21 cellular contexts compared by ENCODE assay signal in genomic region chr11:69380451-69380901, GRCh38.
DNase-seq lines count a peak whose midpoint lies in the region; ATAC-seq and TF ChIP-seq lines count a peak whose summit lies in the region.
"Had no signal": no experiment of that assay in that cellular context is flagged by ENCODE, and none has a peak within 500 bp of the region (broad histone marks: within the 10 kb centered on the region; RNA-seq: fewer than 3 reads in every experiment).

No MANE protein-coding gene starts in this region.

- H4K8ac ChIP-seq in neuronal stem cell (ENCODE audit: low read depth, low read length) = no peak overlapping the region

- no peaks in the 10 kb centered on the region for H3K79me1 ChIP-seq in neuronal stem cell (ENCODE audit: low read depth, low read length)

- no peak for ATAC-seq in right cardiac atrium
- ATAC-seq in upper lobe of right lung = no peak
- ATAC-seq: lower lobe of right lung had no signal

- TF ChIP-seq CTCF in right atrium auricular region (IDR thresholded peaks at IDR 0.05) (no peak), ascending aorta (IDR thresholded peaks at IDR 0.05) (no peak), upper lobe of right lung (IDR thresholded peaks at IDR 0.05) (no peak)

- H3K14ac ChIP-seq in neuronal stem cell (ENCODE audit: low read length) = peak overlapping the region; percentile 31

- intact Hi-C loops in right cardiac atrium (cut with DNase I) (no loop called here), ascending aorta (cut with DNase I) (no loop called here), upper lobe of right lung (cut with DNase I) (no loop called here)

- WGBS in right cardiac atrium = 82% methylated on average over 20 of the region's 20 CpGs
- no CpG with 5 or more reads among the region's 20 CpGs for WGBS in neuronal stem cell (ENCODE audit: extremely low coverage in 2 of 2, insufficient read length in 2 of 2, insufficient replicate concordance in 1 of 2), 2 donors

- H3K4me3 ChIP-seq in right cardiac atrium (ENCODE audit: low read length) (no peak overlapping the region), right atrium auricular region (no peak overlapping the region), ascending aorta (no peak overlapping the region), neuronal stem cell (ENCODE audit: low read length in 2 of 2) (no peak overlapping the region), upper lobe of right lung (no peak overlapping the region)
- H3K4me3 ChIP-seq: HAP-1, hepatocyte, lower lobe of right lung, MG63, prostate gland had no signal

- H2BK15ac ChIP-seq in neuronal stem cell (ENCODE audit: low read length) = peak overlapping the region; percentile 73

- H3K27ac ChIP-seq in right cardiac atrium (ENCODE audit: low read length) = no peak overlapping the region
- no peak overlapping the region for H3K27ac ChIP-seq in right atrium auricular region
- no peak overlapping the region for H3K27ac ChIP-seq in ascending aorta
- no peak overlapping the region for H3K27ac ChIP-seq in neuronal stem cell (replicated peaks; ENCODE audit: low read length)
- no peak overlapping the region for H3K27ac ChIP-seq in upper lobe of right lung
- H3K27ac ChIP-seq: hepatocyte, lower lobe of right lung, prostate gland had no signal

- peak overlapping the region; percentile 54 for H3K4ac ChIP-seq in neuronal stem cell (ENCODE audit: low read length)

- peak overlapping the region; percentile 3 for H3K4me2 ChIP-seq in neuronal stem cell (ENCODE audit: insufficient read depth, low read length, poor library complexity, severe bottlenecking)
- H3K4me2 ChIP-seq: hepatocyte had no signal

- peak overlapping the region; percentile 22 for H3K23ac ChIP-seq in neuronal stem cell (ENCODE audit: low read depth, low read length, poor library complexity)

- no peak overlapping the region for H2AFZ ChIP-seq in neuronal stem cell (ENCODE audit: low read length)
- H2AFZ ChIP-seq: hepatocyte had no signal

- DNase-seq in right cardiac atrium (peak in 2 of 3 donors; percentile 28 to 33), right atrium auricular region (ENCODE audit: low spot score) (no peak), ascending aorta (ENCODE audit: low spot score in 2 of 2) (peak; percentile 1 to 51), neuronal stem cell (ENCODE audit: low spot score) (no peak), upper lobe of right lung (peak; percentile 50), GDM1 (lab: John Stamatoyannopoulos, UW) (no peak), LoVo (ENCODE audit: low spot score) (no peak), RPMI8226 (no peak)
- DNase-seq: activated CD4-positive, alpha-beta T cell treated with anti-CD3 and anti-CD28 coated beads, Interleukin-2, amount 50 U/mL, for 1 hour; activated CD8-positive, alpha-beta memory T cell treated with anti-CD3 and anti-CD28 coated beads, Interleukin-2, amount 50 U/mL, for 48 hours; central memory CD4-positive, alpha-beta T cell; lower lobe of right lung; NCI-H1417 treated with DMSO at 0.1 percent for 48 hours; NCI-H69; SHP77 treated with DMSO at 0.1 percent for 48 hours; stimulated activated CD4-positive, alpha-beta T cell treated with anti-CD3 and anti-CD28 coated beads, Interleukin-4, amount 100 ng/mL, for 4 hours; trophoblast cell had no signal

- no peak overlapping the region for H3K9ac ChIP-seq in neuronal stem cell (ENCODE audit: low read depth, low read length, poor library complexity)

- H3K36me3 ChIP-seq in right atrium auricular region (no peaks in the 10 kb centered on the region), ascending aorta (no peaks in the 10 kb centered on the region), neuronal stem cell (replicated peaks in 1 of 2; ENCODE audit: control insufficient read depth in 2 of 2, insufficient read depth in 2 of 2, low read length in 2 of 2) (no peaks in the 10 kb centered on the region), upper lobe of right lung (no peaks in the 10 kb centered on the region)
- H3K36me3 ChIP-seq: HAP-1, lower lobe of right lung, MG63, prostate gland had no signal

- peak overlapping the region; percentile 90 for H2BK5ac ChIP-seq in neuronal stem cell (ENCODE audit: low read length)

- H4K91ac ChIP-seq in neuronal stem cell (ENCODE audit: low read depth, low read length, poor library complexity) = no peak overlapping the region

- H3K18ac ChIP-seq in neuronal stem cell (ENCODE audit: low read length) = peak overlapping the region; percentile 72

- H3K4me1 ChIP-seq in right cardiac atrium (ENCODE audit: control insufficient read depth, insufficient read depth, low read length) = no peaks in the 10 kb centered on the region
- H3K4me1 ChIP-seq in right atrium auricular region = no peaks in the 10 kb centered on the region
- no peaks in the 10 kb centered on the region for H3K4me1 ChIP-seq in ascending aorta
- H3K4me1 ChIP-seq in neuronal stem cell (ENCODE audit: control insufficient read depth in 2 of 2, insufficient read depth in 1 of 2, low read depth in 1 of 2, low read length in 2 of 2) = peaks cover 0 to 7% of the 10 kb centered on the region in 2 donors
- no peaks in the 10 kb centered on the region for H3K4me1 ChIP-seq in upper lobe of right lung
- H3K4me1 ChIP-seq: HAP-1, lower lobe of right lung, prostate gland had no signal

- peak overlapping the region; percentile 49 for H2BK12ac ChIP-seq in neuronal stem cell (ENCODE audit: low read length)

- H2AK5ac ChIP-seq in neuronal stem cell (ENCODE audit: low read depth, low read length) = peak overlapping the region; percentile 89

- H3K9me3 ChIP-seq in right cardiac atrium (ENCODE audit: control insufficient read depth, low read length) (no peaks in the 10 kb centered on the region), right atrium auricular region (no peaks in the 10 kb centered on the region), ascending aorta (no peaks in the 10 kb centered on the region), neuronal stem cell (replicated peaks in 1 of 2; ENCODE audit: control insufficient read depth in 2 of 2, insufficient read depth in 1 of 2, low read depth in 1 of 2, low read length in 2 of 2) (no peaks in the 10 kb centered on the region), upper lobe of right lung (no peaks in the 10 kb centered on the region)
- H3K9me3 ChIP-seq: HAP-1, lower lobe of right lung, MG63, prostate gland had no signal

- H2BK120ac ChIP-seq in neuronal stem cell (ENCODE audit: low read depth, low read length) = no peak overlapping the region

- no peaks in the 10 kb centered on the region for H3K27me3 ChIP-seq in right cardiac atrium (ENCODE audit: control insufficient read depth, insufficient read depth)
- no peaks in the 10 kb centered on the region for H3K27me3 ChIP-seq in right atrium auricular region
- H3K27me3 ChIP-seq in ascending aorta = no peaks in the 10 kb centered on the region
- peaks cover 0 to 2% (median 0%) of the 10 kb centered on the region in 3 experiments for H3K27me3 ChIP-seq in neuronal stem cell (ENCODE audit: control insufficient read depth in 3 of 3, insufficient read depth in 3 of 3, low read depth in 1 of 3, low read length in 3 of 3)
- no peaks in the 10 kb centered on the region for H3K27me3 ChIP-seq in upper lobe of right lung
- H3K27me3 ChIP-seq: hepatocyte, MG63 had no signal

Comparison
In these comparisons a context has a peak if more than half of its experiments do, and no peak if none do; other contexts are left out.
1. DNase-seq: peak in right cardiac atrium (2 of 3), ascending aorta (2 of 2) and upper lobe of right lung (single experiment); none in right atrium auricular region (single experiment), neuronal stem cell (single experiment), GDM1 (single experiment), LoVo (single experiment) and RPMI8226 (single experiment).